22 cellular contexts compared by ENCODE assay signal in the genomic region with DNA sequence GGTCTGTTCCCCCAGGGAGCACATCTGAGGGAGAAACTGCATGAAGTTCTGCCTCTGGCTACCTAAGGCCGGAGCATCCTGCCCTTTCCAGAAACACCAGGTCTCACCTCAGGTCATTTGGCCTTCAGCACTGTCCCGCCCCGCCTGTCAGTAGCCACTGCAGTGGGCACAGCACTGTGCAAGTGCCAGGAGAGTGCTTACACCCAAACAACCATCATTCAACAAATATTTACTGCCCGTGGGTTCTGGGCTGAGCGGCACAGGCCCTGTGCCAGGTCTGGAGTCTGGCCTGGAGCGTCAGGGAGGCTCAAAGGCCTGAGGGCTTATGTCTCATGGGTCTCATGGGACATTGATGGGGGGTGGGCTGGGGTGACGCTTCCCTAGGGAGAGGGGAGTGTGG. TPM values are rescaled to one million over a fixed set of nuclear protein-coding genes. Genes with fewer than 3 reads are reported as not detected.
A peak's percentile ranks its signal among the peaks of the same experiment; 100 is the strongest.
DNase-seq lines count a peak whose midpoint lies in the region; ATAC-seq and TF ChIP-seq lines count a peak whose summit lies in the region.
"Had no signal": no experiment of that assay in that cellular context is flagged by ENCODE, and none has a peak within 500 bp of the region (broad histone marks: within the 10 kb centered on the region; RNA-seq: fewer than 3 reads in every experiment).

No MANE protein-coding gene starts in this region.

- H3K4me3 Mint-ChIP-seq in activated naive CD4-positive, alpha-beta T cell treated with anti-CD3 and anti-CD28 coated beads, Interleukin-2, amount 50 U/mL, for 24 hours: no peak overlapping the region
- H3K4me3 Mint-ChIP-seq in T-cell: peak overlapping the region in 2 of 3 donors; percentile 31 to 47
- H3K4me3 Mint-ChIP-seq: activated naive CD8-positive, alpha-beta T cell had no signal

- no peak for DNase-seq in activated naive CD4-positive, alpha-beta T cell treated with Interleukin-2 at 50 U/mL for 16 hours
- DNase-seq in T-cell: no peak
- no peak for DNase-seq in dorsolateral prefrontal cortex
- peak in 1 of 2 donors; percentile 31 for DNase-seq in psoas muscle
- DNase-seq in stimulated activated naive CD4-positive, alpha-beta T cell treated with Interleukin-2 at 50 U/mL for 16 hours (lab: John Stamatoyannopoulos, UW): no peak
- no peak for DNase-seq in PC-9
- no peak for DNase-seq in RKO (ENCODE audit: low spot score)
- DNase-seq: activated CD4-positive, alpha-beta T cell treated with anti-CD3 and anti-CD28 coated beads, Interleukin-2, amount 50 U/mL, for 48 hours; activated T-cell treated with anti-CD3 and anti-CD28 coated beads for 4 hours; GM23248; head of caudate nucleus; lower lobe of right lung; MG63; NCI-H1436 treated with DMSO at 0.1 percent for 48 hours; NCI-H69; SHP77 had no signal

- no peak overlapping the region for H3K4me2 ChIP-seq in PC-9

- H3K36me3 Mint-ChIP-seq in activated naive CD4-positive, alpha-beta T cell treated with anti-CD3 and anti-CD28 coated beads, Interleukin-2, amount 50 U/mL, for 24 hours: peaks cover 4% of the 10 kb centered on the region
- H3K36me3 Mint-ChIP-seq in T-cell: peaks cover 36% of the 10 kb centered on the region

- H3K27ac ChIP-seq in dorsolateral prefrontal cortex: peak overlapping the region in 55 of 59 donors; percentile 28 to 99 (median 92)
- H3K27ac ChIP-seq in psoas muscle: peak overlapping the region; percentile 15
- no peak overlapping the region for H3K27ac ChIP-seq in PC-9
- H3K27ac ChIP-seq: coronary artery, GM23248, lower lobe of right lung, right atrium auricular region had no signal

- H3K27me3 Mint-ChIP-seq in activated naive CD4-positive, alpha-beta T cell treated with anti-CD3 and anti-CD28 coated beads, Interleukin-2, amount 50 U/mL, for 24 hours: no peaks in the 10 kb centered on the region
- H3K27me3 Mint-ChIP-seq in T-cell: no peaks in the 10 kb centered on the region
- H3K27me3 Mint-ChIP-seq: activated naive CD8-positive, alpha-beta T cell had no signal

- H3K4me1 ChIP-seq in psoas muscle (peaks cover 10% of the 10 kb centered on the region), PC-9 (replicated peaks; ENCODE audit: insufficient read depth) (peaks cover 11% of the 10 kb centered on the region; the same call in 1 of the 2 replicates)

- CTCF ChIA-PET in T-cell (lab: Charles Lee) (no interaction called here), PC-9 (lab: Charles Lee) (no interaction called here)

- H3K9me2 ChIP-seq in PC-9 (ENCODE audit: insufficient read depth): no peaks in the 10 kb centered on the region

- peaks cover 28% of the 10 kb centered on the region for H3K4me1 Mint-ChIP-seq in activated naive CD4-positive, alpha-beta T cell treated with anti-CD3 and anti-CD28 coated beads, Interleukin-2, amount 50 U/mL, for 24 hours
- peaks cover 32 to 40% (median 35%) of the 10 kb centered on the region in 3 donors for H3K4me1 Mint-ChIP-seq in T-cell

- H2AFZ ChIP-seq in PC-9: no peak overlapping the region
- H2AFZ ChIP-seq: GM23248 had no signal

- peak overlapping the region; percentile 61 for H3K27ac Mint-ChIP-seq in activated naive CD4-positive, alpha-beta T cell treated with anti-CD3 and anti-CD28 coated beads, Interleukin-2, amount 50 U/mL, for 24 hours
- peak overlapping the region in 1 of 2 donors; percentile 34 for H3K27ac Mint-ChIP-seq in T-cell

- H4K20me1 ChIP-seq in PC-9 (ENCODE audit: insufficient read depth): no peaks in the 10 kb centered on the region; the same call in 1 of the 2 replicates

- peaks cover 5 to 64% of the 10 kb centered on the region in 2 donors for H3K36me3 ChIP-seq in psoas muscle (ENCODE audit: insufficient read depth in 1 of 2, low read depth in 1 of 2)
- peaks cover 17% of the 10 kb centered on the region for H3K36me3 ChIP-seq in PC-9 (ENCODE audit: low read depth)

- BruUV-seq in PC-9 (replicated peaks; lab: Mats Ljungman, UMichigan): no TSS peak

- peaks cover 20% of the 10 kb centered on the region for H3K79me2 ChIP-seq in PC-9 (ENCODE audit: low read depth)

- POLR2A ChIA-PET in T-cell (lab: Charles Lee): no interaction called here
- POLR2A ChIA-PET in PC-9 (lab: Charles Lee; ENCODE audit: unreplicated experiment): interaction anchor here (0.7 kb wide), 1 partner anchor 17 kb away, joined by 4 read pairs; no protein-coding TSS in a partner anchor

- ATAC-seq in T-cell (replicated peaks in 1 of 4) (no peak), psoas muscle (no peak)
- ATAC-seq: lower lobe of right lung had no signal

- H3K4me3 ChIP-seq in dorsolateral prefrontal cortex (peak overlapping the region in 4 of 59 donors; percentile 11 to 20 (median 14)), psoas muscle (no peak overlapping the region), PC-9 (no peak overlapping the region)
- H3K4me3 ChIP-seq: coronary artery, GM23248, lower lobe of right lung, MG63, right atrium auricular region had no signal

- no peaks in the 10 kb centered on the region for H3K27me3 ChIP-seq in dorsolateral prefrontal cortex
- H3K27me3 ChIP-seq in psoas muscle (ENCODE audit: insufficient read depth in 3 of 3, low read length in 2 of 3): no peaks in the 10 kb centered on the region
- no peaks in the 10 kb centered on the region for H3K27me3 ChIP-seq in PC-9 (ENCODE audit: insufficient read depth, low read depth)
- H3K27me3 ChIP-seq: MG63, right atrium auricular region had no signal

- TF ChIP-seq CTCF in dorsolateral prefrontal cortex (IDR thresholded peaks at IDR 0.05 in 54 of 56, conservative IDR thresholded peaks at IDR 0.05 in 2 of 56; ENCODE audit: low read depth in 1 of 56, partially characterized antibody in 56 of 56): no peak
- TF ChIP-seq CTCF in psoas muscle (IDR thresholded peaks at IDR 0.05): no peak
- TF ChIP-seq CTCF in PC-9 (conservative IDR thresholded peaks at IDR 0.05): no peak

- no peaks in the 10 kb centered on the region; the same call in 1 of the 2 replicates for H3F3A ChIP-seq in PC-9 (ENCODE audit: insufficient read depth, low read depth)

- intact Hi-C loops in dorsolateral prefrontal cortex (cut with DNase I) (loop anchor here (2.0 to 5.0 kb wide), 3 partner anchors 41 to 226 kb away; no protein-coding TSS in a partner anchor), psoas muscle (cut with DNase I) (loop anchor here in 1 of 2 donors (10.0 kb wide), 1 partner anchor 223 kb away; the partner anchor contains the start of gene KRTDAP), PC-9 (cut with micrococcal nuclease; ENCODE audit: unreplicated experiment) (no loop called here)

- WGBS in psoas muscle, 3 donors: 71 to 79% (median 79%) methylated on average over 7 of the region's 7 CpGs

- H3K9me3 ChIP-seq in psoas muscle: no peaks in the 10 kb centered on the region
- H3K9me3 ChIP-seq in PC-9 (ENCODE audit: insufficient read depth, low read depth): no peaks in the 10 kb centered on the region
- H3K9me3 ChIP-seq: lower lobe of right lung, MG63, right atrium auricular region had no signal

- H3K9me3 Mint-ChIP-seq in activated naive CD4-positive, alpha-beta T cell treated with anti-CD3 and anti-CD28 coated beads, Interleukin-2, amount 50 U/mL, for 24 hours: no peaks in the 10 kb centered on the region
- H3K9me3 Mint-ChIP-seq in T-cell: no peaks in the 10 kb centered on the region

RNA-seq across cellular contexts. Expression of gene USF2, which starts 2.8 kb away (rescaled TPM):
- total RNA-seq in T-cell: 100 to 1,000 TPM; 207 to 255 (median 249) TPM
- 100 to 1,000 TPM; 141 to 299 (median 188) TPM for total RNA-seq in dorsolateral prefrontal cortex
- total RNA-seq in psoas muscle: 100 to 1,000 TPM; 141 to 196 (median 188) TPM
- 100 to 1,000 TPM in 2 of 3 donors, 10 to 100 TPM in 1; 94.4 to 179 (median 142) TPM for polyA plus RNA-seq in psoas muscle
- 92.1 and 98.2 TPM in 2 replicates for total RNA-seq in PC-9 (2021)

RNA-seq across cellular contexts. Expression of gene HAMP, which starts 10.8 kb away (rescaled TPM):
- total RNA-seq in T-cell (1 to 10 TPM in 4 of 5 donors, under 1 TPM in 1; 0.65 to 1.9 (median 1.1) TPM), dorsolateral prefrontal cortex (10 to 100 TPM in 42 of 120 experiments, 1 to 10 TPM in 68, under 1 TPM in 3, not detected in 7; 0.82 to 44.5 (median 6.7) TPM), psoas muscle (under 1 TPM in 2 of 4 donors, not detected in 2; 0.22 to 0.42 TPM), PC-9 (2021) (0.52 TPM in 1 of 2 replicates, not detected in the other)
- polyA plus RNA-seq in psoas muscle: not detected
- total RNA-seq: GM23248, lower lobe of right lung, osteocyte had no signal
- polyA plus RNA-seq: GM23248 had no signal

RNA-seq across cellular contexts. Expression of gene MAG, which starts 20.4 kb away (rescaled TPM):
- total RNA-seq in T-cell (under 1 TPM in 2 of 5 donors, not detected in 3; 0.16 to 0.19 TPM), dorsolateral prefrontal cortex (1,000 to 10,000 TPM in 1 of 120 experiments, 100 to 1,000 TPM in 101, 10 to 100 TPM in 18; 27.9 to 1,472 (median 249) TPM), psoas muscle (under 1 TPM in 1 of 4 donors, not detected in 3; 0.11 TPM), PC-9 (2021) (13.4 and 15.3 TPM in 2 replicates)
- polyA plus RNA-seq in psoas muscle: under 1 TPM in 2 of 3 donors, not detected in 1; 0.05 to 0.30 TPM
- total RNA-seq: A673, GM23248, lower lobe of right lung, osteocyte, right atrium auricular region had no signal
- polyA plus RNA-seq: GM23248 had no signal

RNA-seq across cellular contexts. Expression of gene LSR, which starts 22.7 kb away (rescaled TPM):
- total RNA-seq in T-cell (10 to 100 TPM; 36.8 to 64.9 (median 57.4) TPM), dorsolateral prefrontal cortex (10 to 100 TPM in 26 of 120 experiments, 1 to 10 TPM in 94; 3.1 to 18.0 (median 7.6) TPM), psoas muscle (1 to 10 TPM; 1.8 to 5.2 (median 2.7) TPM), PC-9 (2021) (131 and 145 TPM in 2 replicates)
- polyA plus RNA-seq in psoas muscle: 1 to 10 TPM; 1.7 to 4.4 (median 2.4) TPM
- total RNA-seq: GM23248 had no signal

RNA-seq across cellular contexts. Expression of gene FAM187B, which starts 43.0 kb away (rescaled TPM):
- total RNA-seq in T-cell (not detected), dorsolateral prefrontal cortex (under 1 TPM in 3 of 120 experiments, not detected in 117; 0.53 to 0.62 (median 0.59) TPM), psoas muscle (not detected), PC-9 (2021) (not detected in 2 replicates)
- polyA plus RNA-seq in psoas muscle: under 1 TPM in 1 of 3 donors, not detected in 2; 0.03 TPM
- total RNA-seq: A673, GM23248, osteocyte, right atrium auricular region had no signal
- polyA plus RNA-seq: GM23248 had no signal

Comparison
In these comparisons a context has a peak if more than half of its experiments do, and no peak if none do; other contexts are left out.
1. RNA of gene MAG, which starts 20.4 kb away (total RNA-seq): 27.9 to 1,472 TPM in dorsolateral prefrontal cortex and 13.4 to 15.3 TPM in PC-9; 0.16 to 0.19 TPM in T-cell and 0.11 TPM in psoas muscle; every median in the first group is over 10 times any median in the second.